17 cellular contexts compared by ENCODE assay signal in the genomic region with DNA sequence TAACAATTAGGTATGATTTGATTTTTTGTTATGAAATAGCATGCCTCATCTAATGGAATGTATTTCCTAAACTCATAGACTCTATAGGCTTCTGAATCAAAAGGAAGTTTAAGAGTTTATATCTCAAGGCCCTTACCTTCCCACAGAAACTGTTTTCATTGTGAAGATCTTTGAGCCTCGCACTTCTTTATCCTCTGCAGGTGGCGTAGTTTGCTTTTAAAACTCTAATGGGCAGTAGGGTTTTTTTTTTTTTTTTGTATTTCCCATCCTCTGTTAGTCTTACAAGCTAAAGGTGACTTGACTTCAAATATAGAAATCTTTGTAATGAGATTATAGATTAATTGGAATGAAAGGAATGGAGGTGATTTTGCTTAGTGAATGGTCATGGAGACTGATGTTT. TPM values are rescaled to one million over a fixed set of nuclear protein-coding genes. Genes with fewer than 3 reads are reported as not detected.
A peak's percentile ranks its signal among the peaks of the same experiment; 100 is the strongest.
DNase-seq lines count a peak whose midpoint lies in the region; ATAC-seq, FAIRE-seq and TF ChIP-seq lines count a peak whose summit lies in the region.
"Had no signal": no experiment of that assay in that cellular context is flagged by ENCODE, and none has a peak within 500 bp of the region (broad histone marks: within the 10 kb centered on the region; RNA-seq: fewer than 3 reads in every experiment).

No MANE protein-coding gene starts in this region.

- H3K79me2 ChIP-seq in HCT116 (ENCODE audit: insufficient read depth, low read length) (no peaks in the 10 kb centered on the region), K562 (ENCODE audit: control insufficient read depth, insufficient read depth, low read length) (no peaks in the 10 kb centered on the region)

- in situ Hi-C loops in K562 (cut with MboI), result no loop called here

- H3K9me2 ChIP-seq in HCT116 (ENCODE audit: insufficient read depth), result no peaks in the 10 kb centered on the region

- intact Hi-C loops in HCT116 (cut with micrococcal nuclease), result no loop called here
- intact Hi-C loops in K562 (cut with micrococcal nuclease), result loop anchor here (5.0 kb wide), 1 partner anchor 75 kb away; no protein-coding TSS in a partner anchor
- intact Hi-C loops in left colon (cut with DNase I, micrococcal nuclease), result no loop called here
- intact Hi-C loops in mucosa of descending colon (cut with DNase I, micrococcal nuclease), result no loop called here
- intact Hi-C loops in kidney (cut with DNase I), result no loop called here

- RAD21 ChIA-PET in HCT116 (lab: Charles Lee; ENCODE audit: low non-redundant PET in 1 of 2, low total read pairs in 2 of 2, uncharacterized antibody in 2 of 2, unreplicated experiment in 2 of 2), result no interaction called here

- CTCF ChIA-PET in HCT116 (lab: Charles Lee) (no interaction called here), K562 (lab: Yijun Ruan, JAX; ENCODE audit: low intra/inter-chr PET ratio) (no interaction called here)

- TF ChIP-seq EP300 in K562 (IDR thresholded peaks at IDR 0.05; ENCODE audit: low read length), result no peak

- TF ChIP-seq RAD21 in HCT116 (IDR thresholded peaks at IDR 0.05; ENCODE audit: low read depth), result 0 out of 2 replicates have a peak, but pooled peaks have one; percentile 16
- no peak for TF ChIP-seq RAD21 in K562 (CRISPR knock-in tag; conservative IDR thresholded peaks at IDR 0.05 in 1 of 2, IDR thresholded peaks at IDR 0.05 in 1 of 2)

- no peak overlapping the region for H3K9ac ChIP-seq in HCT116 (ENCODE audit: low read length)
- H3K9ac ChIP-seq in K562 (ENCODE audit: insufficient read depth in 1 of 2, low read depth in 2 of 2, low read length in 2 of 2), result no peak overlapping the region
- H3K9ac ChIP-seq in kidney (ENCODE audit: low read length in 2 of 2), result no peak overlapping the region
- H3K9ac ChIP-seq: BLaER1 treated with 17β-estradiol and CSF1 and Interleukin-3, amounts not matched to agents 10 nM and 100 nM had no signal

- H2AFZ ChIP-seq in HCT116 (ENCODE audit: low read depth, low read length, poor library complexity, severe bottlenecking) (no peak overlapping the region), K562 (ENCODE audit: low read depth, low read length) (no peak overlapping the region)

- ATAC-seq in HCT116, result no peak
- ATAC-seq in K562, result no peak
- peak; percentile 57 for ATAC-seq in left colon
- ATAC-seq in mucosa of descending colon, result peak; percentile 57
- ATAC-seq in GM18502 (IDR thresholded peaks at IDR 0.05; ENCODE audit: poor library complexity, unreplicated experiment), result no peak

- FAIRE-seq in K562 (lab: Jason Lieb, UNC) (no peak), kidney (lab: Jason Lieb, UNC) (no peak)

- H3K4me3 ChIP-seq in HCT116 (replicated peaks in 1 of 2; ENCODE audit: low read depth in 1 of 2, low read length in 2 of 2) (no peak overlapping the region), K562 (no peak overlapping the region), mucosa of descending colon (no peak overlapping the region), kidney (ENCODE audit: low read length in 2 of 2) (no peak overlapping the region)
- H3K4me3 ChIP-seq: BLaER1 treated with 17β-estradiol and CSF1 and Interleukin-3, amounts not matched to agents 10 nM and 100 nM had no signal

- WGBS in K562 (ENCODE audit: insufficient coverage, low coverage, missing lambda C conversion rate), result 58% methylated on average over 2 of the region's 2 CpGs

- H4K20me1 ChIP-seq in HCT116 (ENCODE audit: insufficient read depth), result no peaks in the 10 kb centered on the region
- no peaks in the 10 kb centered on the region for H4K20me1 ChIP-seq in K562 (replicated peaks; ENCODE audit: control insufficient read depth, insufficient read depth, low read length)
- H4K20me1 ChIP-seq: BLaER1 treated with 17β-estradiol and CSF1 and Interleukin-3, amounts not matched to agents 10 nM and 100 nM had no signal

- H3K36me3 ChIP-seq in HCT116 (ENCODE audit: control insufficient read depth in 1 of 2, insufficient read depth in 2 of 2, low read length in 2 of 2), result no peaks in the 10 kb centered on the region
- H3K36me3 ChIP-seq in K562 (ENCODE audit: control insufficient read depth, insufficient read depth, low read length), result no peaks in the 10 kb centered on the region
- H3K36me3 ChIP-seq in mucosa of descending colon (ENCODE audit: low read depth), result no peaks in the 10 kb centered on the region
- peaks cover 5% of the 10 kb centered on the region in 2 donors for H3K36me3 ChIP-seq in kidney (ENCODE audit: control insufficient read depth in 1 of 2, insufficient read depth in 2 of 2, low read length in 2 of 2)

- H3K9me1 ChIP-seq in K562 (ENCODE audit: control insufficient read depth, insufficient read depth, low read length), result no peaks in the 10 kb centered on the region

- no peaks in the 10 kb centered on the region for H3K4me1 ChIP-seq in HCT116 (ENCODE audit: control insufficient read depth in 1 of 2, insufficient read depth in 2 of 2, low read length in 2 of 2)
- H3K4me1 ChIP-seq in K562 (replicated peaks in 1 of 2; ENCODE audit: control insufficient read depth in 2 of 2, insufficient read depth in 2 of 2, low read length in 2 of 2), result no peaks in the 10 kb centered on the region
- no peaks in the 10 kb centered on the region for H3K4me1 ChIP-seq in mucosa of descending colon (ENCODE audit: low read depth)
- no peaks in the 10 kb centered on the region for H3K4me1 ChIP-seq in kidney (ENCODE audit: control insufficient read depth in 1 of 2, insufficient read depth in 1 of 2, low read depth in 1 of 2, low read length in 2 of 2)
- H3K4me1 ChIP-seq: BLaER1 treated with 17β-estradiol and CSF1 and Interleukin-3, amounts not matched to agents 10 nM and 100 nM had no signal

- H3K4me2 ChIP-seq in HCT116 (ENCODE audit: low read length) (no peak overlapping the region), K562 (ENCODE audit: insufficient read depth, low read length) (no peak overlapping the region)
- H3K4me2 ChIP-seq: BLaER1 treated with 17β-estradiol and CSF1 and Interleukin-3, amounts not matched to agents 10 nM and 100 nM had no signal

- no peaks in the 10 kb centered on the region for H3K27me3 ChIP-seq in HCT116 (ENCODE audit: insufficient read depth, low read length)
- H3K27me3 ChIP-seq in K562 (ENCODE audit: control insufficient read depth in 2 of 2, insufficient read depth in 2 of 2, low read length in 2 of 2), result no peaks in the 10 kb centered on the region
- H3K27me3 ChIP-seq: BLaER1 treated with 17β-estradiol and CSF1 and Interleukin-3, amounts not matched to agents 10 nM and 100 nM had no signal

- H3K27ac ChIP-seq in HCT116 (ENCODE audit: low read depth, low read length), result no peak overlapping the region
- H3K27ac ChIP-seq in K562 (ENCODE audit: extremely low read depth, low read depth, low read length), result no peak overlapping the region
- no peak overlapping the region for H3K27ac ChIP-seq in kidney (ENCODE audit: low read depth in 2 of 2, low read length in 2 of 2)
- H3K27ac ChIP-seq: BLaER1 treated with 17β-estradiol and CSF1 and Interleukin-3, amounts not matched to agents 10 nM and 100 nM had no signal

- no peak for DNase-seq in HCT116 (ENCODE audit: low read depth, low spot score)
- no peak for DNase-seq in K562 (ENCODE audit: extremely low read depth in 1 of 4, low spot score in 3 of 4)
- DNase-seq in left colon, result no peak
- DNase-seq in mucosa of descending colon, result no peak
- DNase-seq in iPS-NIHi11 (ENCODE audit: low spot score), result no peak
- DNase-seq in AG20443 (ENCODE audit: low spot score), result no peak
- DNase-seq in kidney, result no peak
- DNase-seq: AML-193; CD4-positive, CD25-positive, alpha-beta regulatory T cell; DMS53; GF-D8; H7 had no signal

- H3K9me3 ChIP-seq in HCT116 (ENCODE audit: control insufficient read depth in 1 of 2, insufficient read depth in 1 of 2, low read depth in 1 of 2, low read length in 2 of 2) (no peaks in the 10 kb centered on the region), K562 (replicated peaks; ENCODE audit: control insufficient read depth, insufficient read depth, low read depth, low read length) (no peaks in the 10 kb centered on the region), mucosa of descending colon (no peaks in the 10 kb centered on the region), kidney (ENCODE audit: control insufficient read depth in 1 of 2, low read length in 2 of 2) (no peaks in the 10 kb centered on the region)
- H3K9me3 ChIP-seq: BLaER1 treated with 17β-estradiol and CSF1 and Interleukin-3, amounts not matched to agents 10 nM and 100 nM had no signal

- TF ChIP-seq CTCF in HCT116 (IDR thresholded peaks at IDR 0.05 in 2 of 3, conservative IDR thresholded peaks at IDR 0.05 in 1 of 3; ENCODE audit: borderline replicate concordance in 1 of 3, insufficient read depth in 1 of 3, low read depth in 2 of 3, low read length in 2 of 3) (no peak), K562 (IDR thresholded peaks at IDR 0.05 in 2 of 3, conservative IDR thresholded peaks at IDR 0.05 in 1 of 3; ENCODE audit: insufficient read depth in 2 of 3, low read depth in 1 of 3, low read length in 3 of 3) (no peak; a peak in 1 of 6 replicates), mucosa of descending colon (IDR thresholded peaks at IDR 0.05) (no peak), kidney (IDR thresholded peaks at IDR 0.05; ENCODE audit: borderline replicate concordance, extremely low read depth, insufficient read depth) (no peak)

- TF ChIP-seq POLR2A in HCT116 (IDR thresholded peaks at IDR 0.05; ENCODE audit: borderline replicate concordance, extremely low read depth, insufficient read depth, insufficient read length) (no peak), K562 (conservative IDR thresholded peaks at IDR 0.05) (no peak)

- BruUV-seq in HCT116 (replicated peaks; lab: Mats Ljungman, UMichigan) (no TSS peak), K562 (replicated peaks; lab: Mats Ljungman, UMichigan) (no TSS peak)

- POLR2A ChIA-PET in HCT116 (lab: Charles Lee), result no interaction called here
- POLR2A ChIA-PET in K562 (lab: Yijun Ruan, JAX), result no interaction called here

RNA-seq across cellular contexts. Expression of a gene that starts 28.3 kb away (rescaled TPM):
- total RNA-seq in HCT116 (2021; ENCODE audit: unreplicated experiment) (16.7 TPM), K562 (2014; rRNA removed) (12.4 and 23.8 TPM in 2 replicates), K562 (2014; rRNA removed; fragmentation: Illumina TruSeq; extraction: Trizol) (25.8 and 28.3 TPM in 2 replicates), K562 (2015; rRNA removed; fragmentation: Illumina TruSeq; extraction: Trizol) (20.2 and 25.3 TPM in 2 replicates), K562 (2021) (12.5 and 14.1 TPM in 2 replicates), left colon (10 to 100 TPM in 1 of 2 donors, 1 to 10 TPM in 1; 6.9 to 19.9 TPM), mucosa of descending colon (10 to 100 TPM; 15.3 to 19.0 (median 18.1) TPM), kidney (41.5 TPM)
- polyA plus RNA-seq in HCT116 (2012), result 4.8 and 6.7 TPM in 2 replicates
- total RNA-seq in K562 (2011; cell fraction: chromatin; rRNA removed; ENCODE audit: low replicate concordance), result 10.0 and 39.4 TPM in 2 replicates
- 5.7 and 9.2 TPM in 2 replicates for total RNA-seq in K562 (2011; cell fraction: nucleolus; rRNA removed)
- 15.2 and 21.2 TPM in 2 replicates for total RNA-seq in K562 (2011; cell fraction: nucleoplasm; rRNA removed)
- polyA plus RNA-seq in K562 (2011; rRNA removed) (33.3 and 42.2 TPM in 2 replicates), K562 (2014; fragmentation: Illumina TruSeq; extraction: Trizol) (20.3 and 22.5 TPM in 2 replicates), K562 (2014; fragmentation: Nextera tagmentation; extraction: Ambion mirVana) (10 to 100 TPM; 37.5 to 40.0 TPM), K562 (2014; rRNA removed) (25.3 and 26.3 TPM in 2 replicates), kidney (ENCODE audit: insufficient read depth, low read depth, low replicate concordance) (54.4 TPM)
- 4.6 and 12.2 TPM in 2 replicates for polyA plus RNA-seq in K562 (2011; cell fraction: cytosol; rRNA removed)
- 13.0 and 23.1 TPM in 2 replicates for polyA plus RNA-seq in K562 (2011; cell fraction: nucleus; rRNA removed)
- polyA plus RNA-seq in K562 (2012), result 12.7 and 24.7 TPM in 2 replicates
- polyA minus RNA-seq in K562 (2011; rRNA and poly(A)+ RNA removed), result 21.3 and 23.2 TPM in 2 replicates
- polyA minus RNA-seq in K562 (2011; cell fraction: cytosol; rRNA and poly(A)+ RNA removed), result 2.5 and 10.7 TPM in 2 replicates
- 11.8 and 20.4 TPM in 2 replicates for polyA minus RNA-seq in K562 (2011; cell fraction: nucleus; rRNA and poly(A)+ RNA removed)

RNA-seq across cellular contexts. Expression of a gene that starts 36.5 kb away (rescaled TPM):
- not detected for total RNA-seq in HCT116 (2021; ENCODE audit: unreplicated experiment)
- not detected in 2 replicates for polyA plus RNA-seq in HCT116 (2012)
- total RNA-seq in K562 (2011; cell fraction: chromatin; rRNA removed; ENCODE audit: low replicate concordance), result not detected in 2 replicates
- total RNA-seq in K562 (2011; cell fraction: nucleolus; rRNA removed), result not detected in 2 replicates
- not detected in 2 replicates for total RNA-seq in K562 (2011; cell fraction: nucleoplasm; rRNA removed)
- total RNA-seq in K562 (2014; rRNA removed), result not detected in 2 replicates
- total RNA-seq in K562 (2014; rRNA removed; fragmentation: Illumina TruSeq; extraction: Trizol), result not detected in 2 replicates
- total RNA-seq in K562 (2015; rRNA removed; fragmentation: Illumina TruSeq; extraction: Trizol), result not detected in 2 replicates
- not detected in 2 replicates for total RNA-seq in K562 (2021)
- not detected in 2 replicates for polyA plus RNA-seq in K562 (2011; rRNA removed)
- polyA plus RNA-seq in K562 (2011; cell fraction: cytosol; rRNA removed), result not detected in 2 replicates
- polyA plus RNA-seq in K562 (2011; cell fraction: nucleus; rRNA removed), result not detected in 2 replicates
- polyA plus RNA-seq in K562 (2012), result 0.03 and 0.05 TPM in 2 replicates
- polyA plus RNA-seq in K562 (2014; fragmentation: Illumina TruSeq; extraction: Trizol), result not detected in 2 replicates
- under 1 TPM; 0.01 TPM for polyA plus RNA-seq in K562 (2014; fragmentation: Nextera tagmentation; extraction: Ambion mirVana)
- not detected in 2 replicates for polyA plus RNA-seq in K562 (2014; rRNA removed)
- not detected in 2 replicates for polyA minus RNA-seq in K562 (2011; rRNA and poly(A)+ RNA removed)
- polyA minus RNA-seq in K562 (2011; cell fraction: cytosol; rRNA and poly(A)+ RNA removed), result not detected in 2 replicates
- not detected in 2 replicates for polyA minus RNA-seq in K562 (2011; cell fraction: nucleus; rRNA and poly(A)+ RNA removed)
- under 1 TPM; 0.09 to 0.14 TPM for total RNA-seq in left colon
- under 1 TPM in 1 of 3 donors, not detected in 2; 0.22 TPM for total RNA-seq in mucosa of descending colon
- total RNA-seq in kidney, result not detected
- not detected for polyA plus RNA-seq in kidney (ENCODE audit: insufficient read depth, low read depth, low replicate concordance)
- total RNA-seq: A673; CD4-positive, CD25-positive, alpha-beta regulatory T cell; H7; HT-29 had no signal
- polyA plus RNA-seq: CD4-positive, CD25-positive, alpha-beta regulatory T cell; IgD-negative memory B cell had no signal

RNA-seq across cellular contexts. Expression of a gene that starts 36.6 kb away (rescaled TPM):
- total RNA-seq in HCT116 (2021; ENCODE audit: unreplicated experiment) (0.05 TPM), K562 (2014; rRNA removed) (not detected in 2 replicates), K562 (2014; rRNA removed; fragmentation: Illumina TruSeq; extraction: Trizol) (not detected in 2 replicates), K562 (2015; rRNA removed; fragmentation: Illumina TruSeq; extraction: Trizol) (not detected in 2 replicates), K562 (2021) (not detected in 2 replicates), left colon (under 1 TPM; 0.53 to 0.67 TPM), mucosa of descending colon (under 1 TPM; 0.06 to 0.87 (median 0.49) TPM), kidney (0.13 TPM)
- 0.01 TPM in 1 of 2 replicates, not detected in the other for polyA plus RNA-seq in HCT116 (2012)
- total RNA-seq in K562 (2011; cell fraction: chromatin; rRNA removed; ENCODE audit: low replicate concordance), result not detected in 2 replicates
- total RNA-seq in K562 (2011; cell fraction: nucleolus; rRNA removed), result not detected in 2 replicates
- total RNA-seq in K562 (2011; cell fraction: nucleoplasm; rRNA removed), result not detected in 2 replicates
- polyA plus RNA-seq in K562 (2011; rRNA removed) (not detected in 2 replicates), K562 (2014; fragmentation: Illumina TruSeq; extraction: Trizol) (not detected in 2 replicates), K562 (2014; fragmentation: Nextera tagmentation; extraction: Ambion mirVana) (not detected), K562 (2014; rRNA removed) (not detected in 2 replicates), kidney (ENCODE audit: insufficient read depth, low read depth, low replicate concordance) (0.09 TPM)
- polyA plus RNA-seq in K562 (2011; cell fraction: cytosol; rRNA removed), result not detected in 2 replicates
- not detected in 2 replicates for polyA plus RNA-seq in K562 (2011; cell fraction: nucleus; rRNA removed)
- 0.01 TPM in 1 of 2 replicates, not detected in the other for polyA plus RNA-seq in K562 (2012)
- not detected in 2 replicates for polyA minus RNA-seq in K562 (2011; rRNA and poly(A)+ RNA removed)
- polyA minus RNA-seq in K562 (2011; cell fraction: cytosol; rRNA and poly(A)+ RNA removed), result not detected in 2 replicates
- not detected in 2 replicates for polyA minus RNA-seq in K562 (2011; cell fraction: nucleus; rRNA and poly(A)+ RNA removed)
- total RNA-seq: A673; CD4-positive, CD25-positive, alpha-beta regulatory T cell; H7; HT-29 had no signal
- polyA plus RNA-seq: IgD-negative memory B cell had no signal

Comparison
In these comparisons a context has a peak if more than half of its experiments do, and no peak if none do; other contexts are left out.
1. ATAC-seq: peak in left colon (single experiment) and mucosa of descending colon (single experiment); none in HCT116 (single experiment), K562 (single experiment) and GM18502 (single experiment).